1 cellular context compared by ENCODE assay signal in genomic region chr10:110008518-110009339, GRCh38.
TF ChIP-seq lines count a peak whose summit lies in the region.

No MANE protein-coding gene starts in this region.

TF ChIP-seq in endothelial cell of umbilical vein, 7 proteins besides CTCF, POLR2A, EP300 and RAD21:
- TF ChIP-seq POLR2AphosphoS5 (IDR thresholded peaks at IDR 0.05; ENCODE audit: insufficient read depth, low read depth, low read length): no peak
